Comparison of ENCODE assay signal across 12 cellular contexts in genomic region chr5:139470821-139471300, GRCh38. TPM values are rescaled to one million over a fixed set of nuclear protein-coding genes. Genes with fewer than 3 reads are reported as not detected.
A peak's percentile ranks its signal among the peaks of the same experiment; 100 is the strongest.
DNase-seq lines count a peak whose midpoint lies in the region; ATAC-seq and TF ChIP-seq lines count a peak whose summit lies in the region.
"Had no signal": no experiment of that assay in that cellular context is flagged by ENCODE, and none has a peak within 500 bp of the region (broad histone marks: within the 10 kb centered on the region; RNA-seq: fewer than 3 reads in every experiment).

Gene SMIM33 (plus strand): TSS chr5:139471004. CDS start chr5:139471122, 118 bp downstream.

- no CpG with 5 or more reads among the region's 9 CpGs for WGBS in neuronal stem cell (ENCODE audit: extremely low coverage in 2 of 2, insufficient read length in 2 of 2, insufficient replicate concordance in 1 of 2), 2 donors

- no peak for TF ChIP-seq CTCF in GM23338 (conservative IDR thresholded peaks at IDR 0.05; ENCODE audit: low read depth in 2 of 2)

- H3K4me1 ChIP-seq in GM23338 (ENCODE audit: insufficient read depth): peaks cover 17% of the 10 kb centered on the region
- peaks cover 12 to 25% of the 10 kb centered on the region in 2 donors for H3K4me1 ChIP-seq in neuronal stem cell (ENCODE audit: control insufficient read depth in 2 of 2, insufficient read depth in 1 of 2, low read depth in 1 of 2, low read length in 2 of 2)
- H3K4me1 ChIP-seq: parathyroid adenoma had no signal

- no peak for DNase-seq in GM23338 (ENCODE audit: low spot score)
- DNase-seq in SKM-1 treated with dmso at 0.1 percent for 144 hours (lab: John Stamatoyannopoulos, UW; ENCODE audit: unreplicated experiment): peak; percentile 69
- no peak for DNase-seq in neuronal stem cell (ENCODE audit: low spot score)
- DNase-seq in NCI-H1436 treated with DMSO at 0.1 percent for 48 hours (lab: John Stamatoyannopoulos, UW): no peak
- no peak for DNase-seq in effector CD8-positive, alpha-beta T cell (lab: John Stamatoyannopoulos, UW)
- DNase-seq in iPS-NIHi11 (ENCODE audit: low spot score): no peak
- DNase-seq: heart right ventricle, NCI-H1436, T1000 had no signal

- H2AFZ ChIP-seq in GM23338: peak within 1 kb of the TSS; percentile 64; the same call in 1 of the 2 replicates
- no peak within 1 kb of the TSS for H2AFZ ChIP-seq in neuronal stem cell (ENCODE audit: low read length)
- H2AFZ ChIP-seq: parathyroid adenoma had no signal

- no peak within 1 kb of the TSS for H4K8ac ChIP-seq in neuronal stem cell (ENCODE audit: low read depth, low read length)

- H3K4me2 ChIP-seq in GM23338 (no peak within 1 kb of the TSS), neuronal stem cell (ENCODE audit: insufficient read depth, low read length, poor library complexity, severe bottlenecking) (no peak within 1 kb of the TSS)

- no peaks in the 10 kb centered on the region for H3K9me2 ChIP-seq in GM23338 (ENCODE audit: insufficient read depth)

- H3K14ac ChIP-seq in neuronal stem cell (ENCODE audit: low read length): no peak within 1 kb of the TSS

- H2BK15ac ChIP-seq in neuronal stem cell (ENCODE audit: low read length): peak within 1 kb of the TSS; percentile 97

- H3K4me3 ChIP-seq in GM23338: no peak within 1 kb of the TSS
- peak within 1 kb of the TSS in 1 of 2 donors; percentile 24 for H3K4me3 ChIP-seq in neuronal stem cell (ENCODE audit: low read length in 2 of 2)

- H3K4me3 Mint-ChIP-seq in GM23338: no peak within 1 kb of the TSS
- H3K4me3 Mint-ChIP-seq in activated naive CD4-positive, alpha-beta T cell treated with anti-CD3 and anti-CD28 coated beads, Interleukin-2, amount 50 U/mL, for 24 hours: peak within 1 kb of the TSS; percentile 81

- no peak within 1 kb of the TSS for H4K91ac ChIP-seq in neuronal stem cell (ENCODE audit: low read depth, low read length, poor library complexity)

- H3K27me3 ChIP-seq in GM23338 (ENCODE audit: insufficient read depth) (no peaks in the 10 kb centered on the region), neuronal stem cell (ENCODE audit: control insufficient read depth in 3 of 3, insufficient read depth in 3 of 3, low read depth in 1 of 3, low read length in 3 of 3) (peaks cover 0 to 10% (median 0%) of the 10 kb centered on the region in 3 experiments)
- H3K27me3 ChIP-seq: heart right ventricle had no signal

- no peak for ATAC-seq in GM23338
- no peak for ATAC-seq in HG03135 (IDR thresholded peaks at IDR 0.05; ENCODE audit: unreplicated experiment)

- no peaks in the 10 kb centered on the region for H3K36me3 ChIP-seq in GM23338 (ENCODE audit: insufficient read depth)
- H3K36me3 ChIP-seq in neuronal stem cell (replicated peaks in 1 of 2; ENCODE audit: control insufficient read depth in 2 of 2, insufficient read depth in 2 of 2, low read length in 2 of 2): no peaks in the 10 kb centered on the region

- H2BK12ac ChIP-seq in neuronal stem cell (ENCODE audit: low read length): peak within 1 kb of the TSS; percentile 1

- 0 out of 2 replicates have a peak, but pooled peaks cover 7% of the 10 kb centered on the region for H3F3A ChIP-seq in GM23338 (replicated peaks; ENCODE audit: low read depth)

- no peaks in the 10 kb centered on the region for H4K20me1 ChIP-seq in GM23338 (replicated peaks; ENCODE audit: insufficient read depth)

- H3K79me1 ChIP-seq in neuronal stem cell (ENCODE audit: low read depth, low read length): no peaks in the 10 kb centered on the region

- no peak within 1 kb of the TSS for H3K4ac ChIP-seq in neuronal stem cell (ENCODE audit: low read length)

- peak within 1 kb of the TSS; percentile 69 for H2BK120ac ChIP-seq in neuronal stem cell (ENCODE audit: low read depth, low read length)

- H3K18ac ChIP-seq in neuronal stem cell (ENCODE audit: low read length): peak within 1 kb of the TSS; percentile 73

- H3K36me3 Mint-ChIP-seq in GM23338 (ENCODE audit: low read depth): no peaks in the 10 kb centered on the region; the same call in 2 of the 3 replicates
- H3K36me3 Mint-ChIP-seq in activated naive CD4-positive, alpha-beta T cell treated with anti-CD3 and anti-CD28 coated beads, Interleukin-2, amount 50 U/mL, for 24 hours: peaks cover 7% of the 10 kb centered on the region

- H3K4me1 Mint-ChIP-seq in GM23338: peaks cover 37% of the 10 kb centered on the region
- peaks cover 76% of the 10 kb centered on the region for H3K4me1 Mint-ChIP-seq in activated naive CD4-positive, alpha-beta T cell treated with anti-CD3 and anti-CD28 coated beads, Interleukin-2, amount 50 U/mL, for 24 hours

- no peaks in the 10 kb centered on the region for H3K9me3 ChIP-seq in neuronal stem cell (replicated peaks in 1 of 2; ENCODE audit: control insufficient read depth in 2 of 2, insufficient read depth in 1 of 2, low read depth in 1 of 2, low read length in 2 of 2)
- H3K9me3 ChIP-seq: heart right ventricle had no signal

- no peak within 1 kb of the TSS for H3K27ac Mint-ChIP-seq in GM23338
- H3K27ac Mint-ChIP-seq in activated naive CD4-positive, alpha-beta T cell treated with anti-CD3 and anti-CD28 coated beads, Interleukin-2, amount 50 U/mL, for 24 hours: peak within 1 kb of the TSS; percentile 88

- no peaks in the 10 kb centered on the region for H3K9me3 Mint-ChIP-seq in GM23338
- no peaks in the 10 kb centered on the region for H3K9me3 Mint-ChIP-seq in activated naive CD4-positive, alpha-beta T cell treated with anti-CD3 and anti-CD28 coated beads, Interleukin-2, amount 50 U/mL, for 24 hours

- H3K9ac ChIP-seq in neuronal stem cell (ENCODE audit: low read depth, low read length, poor library complexity): no peak within 1 kb of the TSS
- H3K9ac ChIP-seq: parathyroid adenoma had no signal

- peak within 1 kb of the TSS; percentile 88 for H2AK5ac ChIP-seq in neuronal stem cell (ENCODE audit: low read depth, low read length)

- no peaks in the 10 kb centered on the region for H3K79me2 ChIP-seq in GM23338 (replicated peaks; ENCODE audit: insufficient read depth)
- H3K79me2 ChIP-seq: parathyroid adenoma had no signal

- no peak within 1 kb of the TSS for H2BK5ac ChIP-seq in neuronal stem cell (ENCODE audit: low read length)

- no peak within 1 kb of the TSS for H3K23ac ChIP-seq in neuronal stem cell (ENCODE audit: low read depth, low read length, poor library complexity)

- no peak within 1 kb of the TSS for H3K27ac ChIP-seq in GM23338 (ENCODE audit: low read depth)
- no peak within 1 kb of the TSS for H3K27ac ChIP-seq in neuronal stem cell (replicated peaks; ENCODE audit: low read length)
- H3K27ac ChIP-seq: parathyroid adenoma had no signal

- H3K27me3 Mint-ChIP-seq in GM23338 (ENCODE audit: insufficient read depth, low read depth, poor library complexity): peaks cover 21% of the 10 kb centered on the region
- no peaks in the 10 kb centered on the region for H3K27me3 Mint-ChIP-seq in activated naive CD4-positive, alpha-beta T cell treated with anti-CD3 and anti-CD28 coated beads, Interleukin-2, amount 50 U/mL, for 24 hours

TF ChIP-seq in GM23338, 12 proteins besides CTCF, POLR2A, EP300 and RAD21 (continues in another document):
- TF ChIP-seq ZNF331 (CRISPR knock-in tag; IDR thresholded peaks at IDR 0.05; ENCODE audit: low read depth) (no peak), ETS1 (IDR thresholded peaks at IDR 0.05) (no peak), EZH2 (IDR thresholded peaks at IDR 0.05; ENCODE audit: low read depth, unreplicated experiment) (no peak), CREB1 (CRISPR knock-in tag; IDR thresholded peaks at IDR 0.05; ENCODE audit: low read depth) (no peak), JUNB (IDR thresholded peaks at IDR 0.05; ENCODE audit: unreplicated experiment) (no peak), STAT1 (IDR thresholded peaks at IDR 0.05; ENCODE audit: unreplicated experiment) (no peak), REST (IDR thresholded peaks at IDR 0.05; ENCODE audit: unreplicated experiment) (no peak), EZH2phosphoT487 (IDR thresholded peaks at IDR 0.05; ENCODE audit: unreplicated experiment) (no peak), NANOG (IDR thresholded peaks at IDR 0.05; ENCODE audit: borderline replicate concordance) (no peak), ZNF114 (CRISPR knock-in tag; IDR thresholded peaks at IDR 0.05) (no peak), POLR2AphosphoS5 (IDR thresholded peaks at IDR 0.05; ENCODE audit: low read depth) (no peak)

RNA-seq across cellular contexts. Expression of gene SMIM33, which starts in this region (rescaled TPM):
- not detected in 2 replicates for total RNA-seq in GM23338 (2014; rRNA removed; shearing (Covaris generic))
- polyA plus RNA-seq in GM23338 (2016; fragmentation: Nextera tagmentation; extraction: Ambion mirVana): not detected in 2 replicates
- not detected for polyA plus RNA-seq in neuronal stem cell (2013, experiment 1 of 2)
- not detected for polyA plus RNA-seq in neuronal stem cell (2013, experiment 2 of 2)
- total RNA-seq: heart right ventricle had no signal
- polyA plus RNA-seq: heart right ventricle had no signal
